21 cellular contexts compared by ENCODE assay signal in genomic region chr10:76244061-76244686, GRCh38.
"Had no signal": no experiment of that assay in that cellular context is flagged by ENCODE, and none has a peak within 500 bp of the region (broad histone marks: within the 10 kb centered on the region; RNA-seq: fewer than 3 reads in every experiment).

No MANE protein-coding gene starts in this region.

- H3K36me3 Mint-ChIP-seq: naive thymus-derived CD8-positive, alpha-beta T cell had no signal

- H3K9me3 Mint-ChIP-seq: activated CD4-positive, alpha-beta T cell treated with anti-CD3 and anti-CD28 coated beads, Interleukin-2, amount 10 ng/mL, durations not matched to agents 24 days and 14 days; activated T-cell treated with anti-CD3 and anti-CD28 coated beads, Interleukin-2, amount 50 U/mL, for 24 hours had no signal

- H3K27me3 Mint-ChIP-seq: activated CD4-positive, alpha-beta memory T cell treated with anti-CD3 and anti-CD28 coated beads, Interleukin-2, amount 10 ng/mL, durations not matched to agents 7 days and 5 days; activated CD4-positive, alpha-beta T cell treated with anti-CD3 and anti-CD28 coated beads, Interleukin-2, amount 10 ng/mL, durations not matched to agents 24 days and 14 days; activated T-cell treated with anti-CD3 and anti-CD28 coated beads, Interleukin-2, amount 50 U/mL, for 24 hours had no signal

- ATAC-seq: foreskin keratinocyte; naive thymus-derived CD8-positive, alpha-beta T cell; right cardiac atrium had no signal

- DNase-seq: activated CD4-positive, alpha-beta memory T cell treated with anti-CD3 and anti-CD28 coated beads, Interleukin-2, amount 10 ng/mL, durations not matched to agents 7 days and 5 days; activated CD4-positive, CD25-positive, alpha-beta regulatory T cell treated with anti-CD3 and anti-CD28 coated beads, Interleukin-2, amount 50 U/mL, for 72 hours; activated CD8-positive, alpha-beta memory T cell treated with anti-CD3 and anti-CD28 coated beads, Interleukin-2, amount 50 U/mL, for 48 hours; activated gamma-delta T cell treated with Interleukin-2 at 50 U/mL for 16 hours; activated naive CD4-positive, alpha-beta T cell treated with anti-CD3 and anti-CD28 coated beads, Interleukin-2, amount 50 U/mL, for 16 hours; activated T-cell treated with anti-CD3 and anti-CD28 coated beads, Interleukin-2, amount 50 U/mL, for 24 hours; effector memory CD4-positive, alpha-beta T cell; erythroblast; foreskin keratinocyte; heart right ventricle; kidney glomerular epithelial cell; left ventricle myocardium inferior; naive thymus-derived CD8-positive, alpha-beta T cell; right cardiac atrium; stimulated activated CD4-positive, alpha-beta T cell treated with anti-CD3 and anti-CD28 coated beads, Interleukin-2, amount 100 ng/mL, for 48 hours; stimulated activated naive CD4-positive, alpha-beta T cell treated with Interleukin-2 at 50 U/mL for 16 hours; T-helper 2 cell; trophoblast cell; uterus had no signal

- H3K4me3 Mint-ChIP-seq: activated CD4-positive, alpha-beta memory T cell treated with anti-CD3 and anti-CD28 coated beads, Interleukin-2, amount 10 ng/mL, durations not matched to agents 7 days and 5 days; activated CD4-positive, alpha-beta T cell treated with anti-CD3 and anti-CD28 coated beads, Interleukin-2, amount 10 ng/mL, durations not matched to agents 24 days and 14 days; activated T-cell treated with anti-CD3 and anti-CD28 coated beads, Interleukin-2, amount 50 U/mL, for 24 hours; naive thymus-derived CD8-positive, alpha-beta T cell; neural crest cell had no signal

- H3K27ac Mint-ChIP-seq: activated CD4-positive, alpha-beta memory T cell treated with anti-CD3 and anti-CD28 coated beads, Interleukin-2, amount 10 ng/mL, durations not matched to agents 7 days and 5 days; activated CD4-positive, alpha-beta T cell treated with anti-CD3 and anti-CD28 coated beads, Interleukin-2, amount 10 ng/mL, durations not matched to agents 24 days and 14 days; activated T-cell treated with anti-CD3 and anti-CD28 coated beads, Interleukin-2, amount 50 U/mL, for 24 hours; naive thymus-derived CD8-positive, alpha-beta T cell had no signal

- H3K4me1 Mint-ChIP-seq: activated CD4-positive, alpha-beta memory T cell treated with anti-CD3 and anti-CD28 coated beads, Interleukin-2, amount 10 ng/mL, durations not matched to agents 7 days and 5 days; activated CD4-positive, alpha-beta T cell treated with anti-CD3 and anti-CD28 coated beads, Interleukin-2, amount 10 ng/mL, durations not matched to agents 24 days and 14 days; naive thymus-derived CD8-positive, alpha-beta T cell; neural crest cell had no signal
